8 cellular contexts compared by ENCODE assay signal in the genomic region with DNA sequence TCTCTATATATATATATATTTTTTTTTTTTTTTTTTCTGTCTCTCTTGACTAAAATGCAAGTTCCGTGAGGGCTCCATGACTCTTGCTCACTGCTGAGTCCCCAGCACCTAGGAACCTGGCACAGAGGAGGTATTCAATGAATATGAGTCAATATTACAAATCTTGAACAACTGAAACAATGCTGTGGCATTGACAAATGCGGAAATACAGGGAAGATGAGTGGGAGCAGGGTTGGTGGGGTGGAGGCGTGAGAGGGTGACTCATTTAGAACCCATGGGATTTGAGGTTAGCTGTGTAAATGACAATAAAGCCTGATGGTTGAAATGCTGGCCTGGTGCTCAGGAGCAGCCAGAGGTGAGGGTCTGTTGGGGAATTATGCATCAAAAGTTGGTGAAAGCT.
DNase-seq lines count a peak whose midpoint lies in the region; ATAC-seq and TF ChIP-seq lines count a peak whose summit lies in the region.

No MANE protein-coding gene starts in this region.

- no peak overlapping the region for H3K4me3 ChIP-seq in epithelial cell of esophagus (ENCODE audit: low read length)

- H3K4me1 Mint-ChIP-seq in activated CD8-positive, alpha-beta memory T cell treated with anti-CD3 and anti-CD28 coated beads, Interleukin-2, amount 10 ng/mL, durations not matched to agents 7 days and 5 days: peaks cover 58% of the 10 kb centered on the region
- H3K4me1 Mint-ChIP-seq in T-helper 1 cell treated with Interleukin-12 subunit alpha and Interleukin-12 subunit beta and Interleukin-4 antibody, amounts not matched to agents 30 μg/mL and 1 μg/mL, for 36 hours (ENCODE audit: low read depth): peaks cover 50% of the 10 kb centered on the region
- H3K4me1 Mint-ChIP-seq in stimulated activated effector memory CD8-positive, alpha-beta T cell treated with anti-CD3 and anti-CD28 coated beads, Interleukin-12 subunit alpha, Interleukin-12 subunit beta, amount 100 ng/mL, for 72 hours: peaks cover 51% of the 10 kb centered on the region

- CTCF ChIA-PET in activated CD8-positive, alpha-beta memory T cell treated with anti-CD3 and anti-CD28 coated beads, Interleukin-2, amount 10 ng/mL, durations not matched to agents 7 days and 5 days (lab: Charles Lee): interaction anchor here (1.1 to 8.9 kb wide), 2 partner anchors 46 to 123 kb away, joined by 3 to 79 read pairs; a partner anchor contains a TSS

- ATAC-seq in activated CD8-positive, alpha-beta memory T cell treated with anti-CD3 and anti-CD28 coated beads, Interleukin-2, amount 10 ng/mL, durations not matched to agents 7 days and 5 days: no peak
- peak; percentile 65 for ATAC-seq in stimulated activated effector memory CD8-positive, alpha-beta T cell treated with anti-CD3 and anti-CD28 coated beads, Interleukin-12 subunit alpha, Interleukin-12 subunit beta, amount 100 ng/mL, for 72 hours
- ATAC-seq in HG02571 (IDR thresholded peaks at IDR 0.05; ENCODE audit: unreplicated experiment): no peak

- DNase-seq in activated CD8-positive, alpha-beta memory T cell treated with anti-CD3 and anti-CD28 coated beads, Interleukin-2, amount 10 ng/mL, durations not matched to agents 7 days and 5 days: peak; percentile 61
- no peak for DNase-seq in activated CD8-positive, alpha-beta memory T cell treated with anti-CD3 and anti-CD28 coated beads, Interleukin-2, amount 50 U/mL, for 4 hours
- DNase-seq in epithelial cell of esophagus (ENCODE audit: low read depth) (peak; percentile 96), cortex of kidney (lab: John Stamatoyannopoulos, UW) (no peak), NCI-H82 (lab: John Stamatoyannopoulos, UW) (no peak)
- DNase-seq in stimulated activated effector memory CD8-positive, alpha-beta T cell treated with anti-CD3 and anti-CD28 coated beads, Interleukin-12 subunit alpha, Interleukin-12 subunit beta, amount 100 ng/mL, for 72 hours (ENCODE audit: low spot score in 2 of 2): peak in 1 of 2 donors; percentile 68

- peak overlapping the region; percentile 78 for H3K27ac Mint-ChIP-seq in activated CD8-positive, alpha-beta memory T cell treated with anti-CD3 and anti-CD28 coated beads, Interleukin-2, amount 10 ng/mL, durations not matched to agents 7 days and 5 days
- H3K27ac Mint-ChIP-seq in T-helper 1 cell treated with Interleukin-12 subunit alpha and Interleukin-12 subunit beta and Interleukin-4 antibody, amounts not matched to agents 30 μg/mL and 1 μg/mL, for 36 hours: peak overlapping the region; percentile 83
- H3K27ac Mint-ChIP-seq in stimulated activated effector memory CD8-positive, alpha-beta T cell treated with anti-CD3 and anti-CD28 coated beads, Interleukin-12 subunit alpha, Interleukin-12 subunit beta, amount 100 ng/mL, for 72 hours: peak overlapping the region; percentile 23

- no peaks in the 10 kb centered on the region for H3K27me3 Mint-ChIP-seq in activated CD8-positive, alpha-beta memory T cell treated with anti-CD3 and anti-CD28 coated beads, Interleukin-2, amount 10 ng/mL, durations not matched to agents 7 days and 5 days
- no peaks in the 10 kb centered on the region for H3K27me3 Mint-ChIP-seq in T-helper 1 cell treated with Interleukin-12 subunit alpha and Interleukin-12 subunit beta and Interleukin-4 antibody, amounts not matched to agents 30 μg/mL and 1 μg/mL, for 36 hours (ENCODE audit: low read depth)

- no peaks in the 10 kb centered on the region for H3K9me3 Mint-ChIP-seq in activated CD8-positive, alpha-beta memory T cell treated with anti-CD3 and anti-CD28 coated beads, Interleukin-2, amount 10 ng/mL, durations not matched to agents 7 days and 5 days (ENCODE audit: low read depth)
- peaks cover 4% of the 10 kb centered on the region for H3K9me3 Mint-ChIP-seq in T-helper 1 cell treated with Interleukin-12 subunit alpha and Interleukin-12 subunit beta and Interleukin-4 antibody, amounts not matched to agents 30 μg/mL and 1 μg/mL, for 36 hours
- H3K9me3 Mint-ChIP-seq in stimulated activated effector memory CD8-positive, alpha-beta T cell treated with anti-CD3 and anti-CD28 coated beads, Interleukin-12 subunit alpha, Interleukin-12 subunit beta, amount 100 ng/mL, for 72 hours: no peaks in the 10 kb centered on the region

- H3K4me3 Mint-ChIP-seq in activated CD8-positive, alpha-beta memory T cell treated with anti-CD3 and anti-CD28 coated beads, Interleukin-2, amount 10 ng/mL, durations not matched to agents 7 days and 5 days: no peak overlapping the region
- peak overlapping the region; percentile 72 for H3K4me3 Mint-ChIP-seq in T-helper 1 cell treated with Interleukin-12 subunit alpha and Interleukin-12 subunit beta and Interleukin-4 antibody, amounts not matched to agents 30 μg/mL and 1 μg/mL, for 36 hours
- H3K4me3 Mint-ChIP-seq in stimulated activated effector memory CD8-positive, alpha-beta T cell treated with anti-CD3 and anti-CD28 coated beads, Interleukin-12 subunit alpha, Interleukin-12 subunit beta, amount 100 ng/mL, for 72 hours: peak overlapping the region; percentile 16

- H3K36me3 Mint-ChIP-seq in activated CD8-positive, alpha-beta memory T cell treated with anti-CD3 and anti-CD28 coated beads, Interleukin-2, amount 10 ng/mL, durations not matched to agents 7 days and 5 days: peaks cover 43% of the 10 kb centered on the region
- peaks cover 19% of the 10 kb centered on the region for H3K36me3 Mint-ChIP-seq in T-helper 1 cell treated with Interleukin-12 subunit alpha and Interleukin-12 subunit beta and Interleukin-4 antibody, amounts not matched to agents 30 μg/mL and 1 μg/mL, for 36 hours (ENCODE audit: low read depth)
- no peaks in the 10 kb centered on the region for H3K36me3 Mint-ChIP-seq in stimulated activated effector memory CD8-positive, alpha-beta T cell treated with anti-CD3 and anti-CD28 coated beads, Interleukin-12 subunit alpha, Interleukin-12 subunit beta, amount 100 ng/mL, for 72 hours

- no peak for TF ChIP-seq CTCF in epithelial cell of esophagus (IDR thresholded peaks at IDR 0.05; ENCODE audit: insufficient read depth, low read depth, low read length, missing control alignments)

Comparison
In these comparisons a context has a peak if more than half of its experiments do, and no peak if none do; other contexts are left out.
1. DNase-seq: peak in activated CD8-positive, alpha-beta memory T cell treated with anti-CD3 and anti-CD28 coated beads, Interleukin-2, amount 10 ng/mL, durations not matched to agents 7 days and 5 days (single experiment) and epithelial cell of esophagus (single experiment); none in activated CD8-positive, alpha-beta memory T cell treated with anti-CD3 and anti-CD28 coated beads, Interleukin-2, amount 50 U/mL, for 4 hours (single experiment), cortex of kidney (single experiment) and NCI-H82 (single experiment).
2. H3K27ac Mint-ChIP-seq: peak in every context shown above with its lines; median percentile 83 in T-helper 1 cell treated with Interleukin-12 subunit alpha and Interleukin-12 subunit beta and Interleukin-4 antibody, amounts not matched to agents 30 μg/mL and 1 μg/mL, for 36 hours; 78 in activated CD8-positive, alpha-beta memory T cell treated with anti-CD3 and anti-CD28 coated beads, Interleukin-2, amount 10 ng/mL, durations not matched to agents 7 days and 5 days; 23 in stimulated activated effector memory CD8-positive, alpha-beta T cell treated with anti-CD3 and anti-CD28 coated beads, Interleukin-12 subunit alpha, Interleukin-12 subunit beta, amount 100 ng/mL, for 72 hours.